8 cellular contexts compared by ENCODE assay signal in the genomic region with DNA sequence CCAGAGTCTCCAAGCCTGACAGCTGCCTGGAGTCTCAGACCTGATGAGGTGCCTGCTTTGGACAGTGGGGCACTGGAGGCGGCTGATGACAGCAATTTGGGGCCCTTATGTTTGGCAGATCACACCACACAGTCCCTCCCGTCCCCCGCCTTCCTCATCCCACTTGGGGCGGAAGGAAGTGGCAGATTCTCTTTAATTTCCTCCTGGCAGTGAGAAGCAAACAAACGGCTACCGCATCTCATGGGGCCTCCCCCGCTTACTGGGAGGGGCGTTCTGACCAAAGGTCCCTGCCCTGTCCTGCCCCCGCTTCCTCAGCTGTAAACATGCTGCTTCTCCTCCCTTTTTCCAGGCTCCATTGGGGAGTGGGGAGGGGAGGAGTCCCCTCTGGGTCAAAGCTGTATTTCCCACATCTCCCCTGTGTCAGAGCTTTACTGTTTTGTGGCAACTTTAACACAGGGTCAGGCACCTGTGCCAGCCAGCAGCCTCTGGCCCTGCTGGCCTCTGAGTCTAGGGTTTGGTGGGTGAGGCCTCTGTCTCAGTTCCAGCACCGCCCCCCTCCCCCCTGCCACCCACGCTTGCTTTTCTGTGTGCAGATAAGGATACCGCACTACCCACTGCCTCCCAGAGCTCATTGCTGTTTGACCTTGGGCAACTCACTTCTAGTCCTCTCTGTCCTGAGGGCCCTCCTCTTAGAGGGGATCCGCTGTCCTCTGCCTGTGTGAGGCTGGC. TPM values are rescaled to one million over a fixed set of nuclear protein-coding genes. Genes with fewer than 3 reads are reported as not detected.
DNase-seq lines count a peak whose midpoint lies in the region; ATAC-seq and TF ChIP-seq lines count a peak whose summit lies in the region.

No MANE protein-coding gene starts in this region.

- DNase-seq in NOMO-1 treated with DMSO at 0.1 percent for 48 hours (lab: John Stamatoyannopoulos, UW; ENCODE audit: unreplicated experiment) (peak; percentile 92), left cardiac atrium (peak; percentile 82), DMS79 treated with DMSO at 0.1 percent for 48 hours (lab: John Stamatoyannopoulos, UW) (no peak), A673 (ENCODE audit: low spot score) (no peak)
- DNase-seq in activated T-cell treated with anti-CD3 and anti-CD28 coated beads, Interleukin-2, amount 50 U/mL, for 48 hours: peak; percentile 85 to 87
- peak; percentile 56 to 60 for DNase-seq in stimulated activated CD4-positive, alpha-beta T cell treated with anti-CD3 and anti-CD28 coated beads, Interleukin-1b, Interleukin-23, amount 100 ng/mL, for 4 hours (ENCODE audit: low read depth in 2 of 2)

- H3K4me1 ChIP-seq in A673 (ENCODE audit: insufficient read depth, low read length, poor library complexity, severe bottlenecking): peaks cover 8% of the 10 kb centered on the region

- no peak overlapping the region for H3K4me3 ChIP-seq in A673 (ENCODE audit: low read depth, low read length, poor library complexity, severe bottlenecking)

- no TSS peak for BruUV-seq in A673 (replicated peaks; lab: Mats Ljungman, UMichigan)

- no peak overlapping the region for H3K27ac ChIP-seq in A673 (ENCODE audit: low read depth, low read length, poor library complexity, severe bottlenecking)

- peaks cover 7% of the 10 kb centered on the region for H3K36me3 ChIP-seq in A673 (ENCODE audit: insufficient read depth, low read length, poor library complexity, severe bottlenecking)

- H3K27me3 ChIP-seq in A673 (replicated peaks; ENCODE audit: insufficient read depth, low read depth, low read length, poor library complexity): no peaks in the 10 kb centered on the region

- ATAC-seq in left cardiac atrium (peak; percentile 42 to 56), HG03280 (IDR thresholded peaks at IDR 0.05; ENCODE audit: unreplicated experiment) (no peak), GM18505 (IDR thresholded peaks at IDR 0.05; ENCODE audit: unreplicated experiment) (no peak)

- no peak for TF ChIP-seq CTCF in A673 (conservative IDR thresholded peaks at IDR 0.05; ENCODE audit: low read depth, low read length)

- intact Hi-C loops in left cardiac atrium (cut with DNase I): no loop called here
- intact Hi-C loops in A673 (cut with micrococcal nuclease; ENCODE audit: unreplicated experiment): no loop called here

- POLR2A ChIA-PET in A673 (lab: Charles Lee; ENCODE audit: low non-redundant PET): no interaction called here

- H3K9me3 ChIP-seq in A673 (ENCODE audit: low read depth, low read length, poor library complexity, severe bottlenecking): no peaks in the 10 kb centered on the region

- TF ChIP-seq POLR2A in GM18505 (IDR thresholded peaks at IDR 0.05; ENCODE audit: borderline replicate concordance, extremely low read depth, insufficient read depth, insufficient read length): no peak

- CTCF ChIA-PET in A673 (lab: Charles Lee): no interaction called here

RNA-seq across cellular contexts. Expression of a gene that starts 5.4 kb away (rescaled TPM):
- total RNA-seq in left cardiac atrium: 10 to 100 TPM; 25.9 to 28.9 TPM
- 53.7 and 56.0 TPM in 2 replicates for total RNA-seq in A673 (2021)

RNA-seq across cellular contexts. Expression of a gene that starts 56.7 kb away (rescaled TPM):
- 1 to 10 TPM; 6.9 to 7.2 TPM for total RNA-seq in left cardiac atrium
- 19.7 and 23.5 TPM in 2 replicates for total RNA-seq in A673 (2021)

RNA-seq across cellular contexts. Expression of a gene that starts 56.7 kb away (rescaled TPM):
- total RNA-seq in left cardiac atrium (1 to 10 TPM; 7.2 to 8.4 TPM), A673 (2021) (14.2 and 16.0 TPM in 2 replicates)

Comparison
In these comparisons a context has a peak if more than half of its experiments do, and no peak if none do; other contexts are left out.
1. DNase-seq: peak in NOMO-1 treated with DMSO at 0.1 percent for 48 hours (single experiment), activated T-cell treated with anti-CD3 and anti-CD28 coated beads, Interleukin-2, amount 50 U/mL, for 48 hours (2 of 2), left cardiac atrium (single experiment) and stimulated activated CD4-positive, alpha-beta T cell treated with anti-CD3 and anti-CD28 coated beads, Interleukin-1b, Interleukin-23, amount 100 ng/mL, for 4 hours (2 of 2); none in DMS79 treated with DMSO at 0.1 percent for 48 hours (single experiment) and A673 (single experiment).
2. ATAC-seq: peak in left cardiac atrium (2 of 2); none in HG03280 (single experiment) and GM18505 (single experiment).